ENCODE assay signal across 8 cellular contexts in genomic region chr12:47870175-47870781, GRCh38. TPM values are rescaled to one million over a fixed set of nuclear protein-coding genes. Genes with fewer than 3 reads are reported as not detected.
DNase-seq lines count a peak whose midpoint lies in the region; ATAC-seq, FAIRE-seq and TF ChIP-seq lines count a peak whose summit lies in the region.

No MANE protein-coding gene starts in this region.

- no peak overlapping the region for H4K8ac ChIP-seq in neuronal stem cell (ENCODE audit: low read depth, low read length)

- H3K4me2 ChIP-seq in A549 = no peak overlapping the region
- H3K4me2 ChIP-seq in neuronal stem cell (ENCODE audit: insufficient read depth, low read length, poor library complexity, severe bottlenecking) = no peak overlapping the region

- H3K9ac ChIP-seq in neuronal stem cell (ENCODE audit: low read depth, low read length, poor library complexity) = no peak overlapping the region

- no peaks in the 10 kb centered on the region for H3K79me1 ChIP-seq in neuronal stem cell (ENCODE audit: low read depth, low read length)

- H2BK120ac ChIP-seq in neuronal stem cell (ENCODE audit: low read depth, low read length) = peak overlapping the region; percentile 55

- CTCF ChIA-PET in A549 (lab: Yijun Ruan, JAX) = interaction anchor here (0.6 to 4.9 kb wide), 22 partner anchors 9 to 307 kb away, joined by 3 to 16 read pairs (median 4); no protein-coding TSS in a partner anchor

- no peak for FAIRE-seq in A549 (lab: Jason Lieb, UNC)

- H3K4me1 ChIP-seq in A549 = no peaks in the 10 kb centered on the region
- no peaks in the 10 kb centered on the region for H3K4me1 ChIP-seq in neuronal stem cell (ENCODE audit: control insufficient read depth in 2 of 2, insufficient read depth in 1 of 2, low read depth in 1 of 2, low read length in 2 of 2)

- H4K91ac ChIP-seq in neuronal stem cell (ENCODE audit: low read depth, low read length, poor library complexity) = no peak overlapping the region

- H2AFZ ChIP-seq in neuronal stem cell (ENCODE audit: low read length) = no peak overlapping the region

- no peak overlapping the region for H2BK15ac ChIP-seq in neuronal stem cell (ENCODE audit: low read length)

- H3K27me3 ChIP-seq in neuronal stem cell (ENCODE audit: control insufficient read depth in 3 of 3, insufficient read depth in 3 of 3, low read depth in 1 of 3, low read length in 3 of 3) = peaks cover 0 to 10% (median 0%) of the 10 kb centered on the region in 3 experiments

- TF ChIP-seq EP300 in A549 (IDR thresholded peaks at IDR 0.05) = no peak

- DNase-seq in A549 (ENCODE audit: low read depth in 1 of 2, low spot score in 1 of 2) (peak; percentile 34 to 40), GM13977 (ENCODE audit: low spot score) (no peak), NCI-H69 (lab: John Stamatoyannopoulos, UW) (peak; percentile 27), epidermal melanocyte (ENCODE audit: insufficient read length, low spot score) (peak; percentile 41), neuronal stem cell (ENCODE audit: low spot score) (peak; percentile 23), T1000 (lab: John Stamatoyannopoulos, UW) (no peak)

- H3K18ac ChIP-seq in neuronal stem cell (ENCODE audit: low read length) = no peak overlapping the region

- no peaks in the 10 kb centered on the region for H3K36me3 ChIP-seq in neuronal stem cell (replicated peaks in 1 of 2; ENCODE audit: control insufficient read depth in 2 of 2, insufficient read depth in 2 of 2, low read length in 2 of 2)

- H3K23ac ChIP-seq in neuronal stem cell (ENCODE audit: low read depth, low read length, poor library complexity) = no peak overlapping the region

- no peak overlapping the region for H3K4me3 ChIP-seq in A549
- no peak overlapping the region for H3K4me3 ChIP-seq in neuronal stem cell (ENCODE audit: low read length in 2 of 2)

- no peak for TF ChIP-seq POLR2A in A549 (IDR thresholded peaks at IDR 0.05; ENCODE audit: low read length)

- peak in 1 of 2 experiments; percentile 6; a peak in 1 of 5 replicates for TF ChIP-seq RAD21 in A549 (conservative IDR thresholded peaks at IDR 0.05 in 1 of 2, IDR thresholded peaks at IDR 0.05 in 1 of 2)

- 60% methylated on average over 6 of the region's 6 CpGs for WGBS in A549 (ENCODE audit: missing lambda C conversion rate)
- no CpG with 5 or more reads among the region's 6 CpGs for WGBS in neuronal stem cell (ENCODE audit: extremely low coverage in 2 of 2, insufficient read length in 2 of 2, insufficient replicate concordance in 1 of 2), 2 donors

- TF ChIP-seq CTCF in A549 (IDR thresholded peaks at IDR 0.05) = peak; percentile 23; the same call in 1 of the 3 replicates
- TF ChIP-seq CTCF in GM13977 (IDR thresholded peaks at IDR 0.05; ENCODE audit: extremely low read depth, insufficient read depth, missing control alignments) = peak; percentile 40

- H3K4ac ChIP-seq in neuronal stem cell (ENCODE audit: low read length) = no peak overlapping the region

- ATAC-seq in A549 (peak; percentile 80 to 90), HG02970 (IDR thresholded peaks at IDR 0.05; ENCODE audit: low FRiP score, unreplicated experiment) (no peak), GM18502 (IDR thresholded peaks at IDR 0.05; ENCODE audit: poor library complexity, unreplicated experiment) (no peak)

- in situ Hi-C loops in GM13977 (cut with MboI; ENCODE audit: low pct_unique_long_range_greater_than_20kb, low sequenced_read_pairs, unreplicated experiment) = no loop called here

- H3K27ac ChIP-seq in A549 (no peak overlapping the region), neuronal stem cell (replicated peaks; ENCODE audit: low read length) (no peak overlapping the region)

- POLR2A ChIA-PET in A549 (lab: Yijun Ruan, JAX) = no interaction called here

- no peak overlapping the region for H3K14ac ChIP-seq in neuronal stem cell (ENCODE audit: low read length)

- H2AK5ac ChIP-seq in neuronal stem cell (ENCODE audit: low read depth, low read length) = no peak overlapping the region

- H3K9me3 ChIP-seq in A549 (no peaks in the 10 kb centered on the region), neuronal stem cell (replicated peaks in 1 of 2; ENCODE audit: control insufficient read depth in 2 of 2, insufficient read depth in 1 of 2, low read depth in 1 of 2, low read length in 2 of 2) (no peaks in the 10 kb centered on the region)

- H2BK12ac ChIP-seq in neuronal stem cell (ENCODE audit: low read length) = no peak overlapping the region

- no peak overlapping the region for H2BK5ac ChIP-seq in neuronal stem cell (ENCODE audit: low read length)

TF ChIP-seq in A549, 52 proteins besides CTCF, POLR2A, EP300 and RAD21:
- TF ChIP-seq MAFK (IDR thresholded peaks at IDR 0.05; ENCODE audit: partially characterized antibody) (no peak), CEBPB (IDR thresholded peaks at IDR 0.05) (peak in 1 of 2 experiments; percentile 73; a peak in 2 of 4 replicates), SMC3 (IDR thresholded peaks at IDR 0.05) (0 out of 3 replicates have a peak, but pooled peaks have one; percentile 7)
TF ChIP-seq in A549: peak in this region for 2.

RNA-seq across cellular contexts. Expression of gene VDR, which starts 34.5 kb away (rescaled TPM):
- polyA plus RNA-seq in A549 (2011; rRNA removed) = 2.1 and 2.2 TPM in 2 replicates
- polyA plus RNA-seq in A549 (2012; cell fraction: cytosol; rRNA removed) = 1.9 and 2.5 TPM in 2 replicates
- 2.3 and 3.3 TPM in 2 replicates for polyA plus RNA-seq in A549 (2012; cell fraction: nucleus; rRNA removed)
- polyA plus RNA-seq in A549 (2017; fragmentation: RNase III; extraction: RNeasy Plus Mini Kit Qiagen cat#74134 plus additional on column Dnase treatment) = 1.9 to 2.0 TPM (median 1.9 TPM) in 3 replicates
- 2.6 and 2.8 TPM in 2 replicates for polyA minus RNA-seq in A549 (2011; rRNA and poly(A)+ RNA removed)
- polyA plus RNA-seq in neuronal stem cell (2013, experiment 1 of 2) = under 0.01 TPM
- polyA plus RNA-seq in neuronal stem cell (2013, experiment 2 of 2) = 0.03 TPM

RNA-seq across cellular contexts. Expression of gene HDAC7, which starts 50.6 kb away (rescaled TPM):
- polyA plus RNA-seq in A549 (2011; rRNA removed) (17.2 and 20.8 TPM in 2 replicates), A549 (2017; fragmentation: RNase III; extraction: RNeasy Plus Mini Kit Qiagen cat#74134 plus additional on column Dnase treatment) (34.1 to 38.9 TPM (median 36.0 TPM) in 3 replicates)
- polyA plus RNA-seq in A549 (2012; cell fraction: cytosol; rRNA removed) = 42.9 and 56.8 TPM in 2 replicates
- 170 and 171 TPM in 2 replicates for polyA plus RNA-seq in A549 (2012; cell fraction: nucleus; rRNA removed)
- 20.2 and 26.1 TPM in 2 replicates for polyA minus RNA-seq in A549 (2011; rRNA and poly(A)+ RNA removed)
- polyA plus RNA-seq in neuronal stem cell (2013, experiment 1 of 2) = 26.3 TPM
- 27.4 TPM for polyA plus RNA-seq in neuronal stem cell (2013, experiment 2 of 2)

Comparison
In these comparisons a context has a peak if more than half of its experiments do, and no peak if none do; other contexts are left out.
1. ATAC-seq: peak in A549 (2 of 2); none in HG02970 (single experiment) and GM18502 (single experiment).
2. DNase-seq: peak in A549 (2 of 2), NCI-H69 (single experiment), epidermal melanocyte (single experiment) and neuronal stem cell (single experiment); none in GM13977 (single experiment) and T1000 (single experiment).